In the genomic region with DNA sequence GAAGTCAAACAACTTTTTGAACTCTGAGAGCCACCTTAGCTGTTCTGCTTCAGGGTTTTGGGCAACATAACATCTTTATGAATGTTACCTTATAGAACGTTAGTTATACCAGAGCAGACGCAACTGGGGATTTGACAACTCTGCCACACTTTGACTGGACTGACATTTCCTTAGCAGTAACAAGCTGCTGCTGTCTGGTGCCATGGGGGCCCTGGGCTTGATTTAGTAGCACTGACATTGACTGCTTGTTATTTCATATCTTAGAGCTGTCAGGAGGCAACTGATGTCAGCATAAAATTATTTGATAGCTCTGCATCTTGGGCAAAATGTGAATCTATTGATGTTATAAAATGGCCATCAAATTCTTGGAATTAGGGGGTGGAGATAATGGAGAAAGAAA, we compare ENCODE assay signal across 32 cellular contexts.
A peak's percentile ranks its signal among the peaks of the same experiment; 100 is the strongest.
DNase-seq lines count a peak whose midpoint lies in the region; TF ChIP-seq lines count a peak whose summit lies in the region.
"Had no signal": no experiment of that assay in that cellular context is flagged by ENCODE, and none has a peak within 500 bp of the region (broad histone marks: within the 10 kb centered on the region; RNA-seq: fewer than 3 reads in every experiment).

No MANE protein-coding gene starts in this region.

- peak; percentile 99 for TF ChIP-seq EP300 in neural cell (conservative IDR thresholded peaks at IDR 0.05; ENCODE audit: poor library complexity, severe bottlenecking)

- H3K27me3 Mint-ChIP-seq in osteocyte (ENCODE audit: unreplicated experiment) = no peaks in the 10 kb centered on the region
- no peaks in the 10 kb centered on the region for H3K27me3 Mint-ChIP-seq in activated CD4-positive, alpha-beta T cell treated with anti-CD3 and anti-CD28 coated beads, Interleukin-2, amount 10 ng/mL, durations not matched to agents 7 days and 5 days
- H3K27me3 Mint-ChIP-seq: B cell; CD4-positive, alpha-beta memory T cell; CD4-positive, alpha-beta T cell; CD4-positive, CD25-positive, alpha-beta regulatory T cell; CD8-positive, alpha-beta memory T cell had no signal

- TF ChIP-seq CTCF in neural cell (IDR thresholded peaks at IDR 0.05; ENCODE audit: poor library complexity, severe bottlenecking) (no peak), osteocyte (IDR thresholded peaks at IDR 0.05) (no peak)

- H3K4me2 ChIP-seq in neural cell (ENCODE audit: low read length) = no peak overlapping the region
- H3K4me2 ChIP-seq: A549; BLaER1; BLaER1 treated with 17β-estradiol and CSF1 and Interleukin-3, amounts not matched to agents 10 nM and 100 nM had no signal

- DNase-seq in NCI-H82 (lab: John Stamatoyannopoulos, UW) (peak; percentile 29), NCI-H82 treated with DMSO at 0.1 percent for 48 hours (lab: John Stamatoyannopoulos, UW; ENCODE audit: unreplicated experiment) (no peak), osteocyte (ENCODE audit: extremely low spot score, unreplicated experiment) (no peak), DMS153 (lab: John Stamatoyannopoulos, UW) (no peak)
- no peak for DNase-seq in activated CD4-positive, alpha-beta T cell treated with anti-CD3 and anti-CD28 coated beads, Interleukin-2, amount 10 ng/mL, durations not matched to agents 7 days and 5 days
- DNase-seq: 8988T; ACHN; AML-193; BE2C; C1 segment of cervical spinal cord; Caco-2; Calu3; CD4-positive, alpha-beta memory T cell; CD4-positive, alpha-beta T cell; CD4-positive, CD25-positive, alpha-beta regulatory T cell; CD8-positive, alpha-beta memory T cell; CD8-positive, alpha-beta T cell; COR-L47; DMS 273 treated with DMSO at 0.1 percent for 48 hours; DMS53; DMS79; DMS79 treated with DMSO at 0.1 percent for 48 hours; DND-41; EL had no signal

- H3K9me3 Mint-ChIP-seq in osteocyte (ENCODE audit: unreplicated experiment) = no peaks in the 10 kb centered on the region
- no peaks in the 10 kb centered on the region for H3K9me3 Mint-ChIP-seq in activated CD4-positive, alpha-beta T cell treated with anti-CD3 and anti-CD28 coated beads, Interleukin-2, amount 10 ng/mL, durations not matched to agents 7 days and 5 days
- H3K9me3 Mint-ChIP-seq: CD4-positive, alpha-beta T cell had no signal

- H3K36me3 ChIP-seq in neural cell (ENCODE audit: insufficient read depth, low read length) = no peaks in the 10 kb centered on the region
- H3K36me3 ChIP-seq: BE2C; BLaER1; BLaER1 treated with 17β-estradiol and CSF1 and Interleukin-3, amounts not matched to agents 10 nM and 100 nM had no signal

- no peaks in the 10 kb centered on the region for H4K20me1 ChIP-seq in neural cell (ENCODE audit: insufficient read depth)
- H4K20me1 ChIP-seq: BLaER1; BLaER1 treated with 17β-estradiol and CSF1 and Interleukin-3, amounts not matched to agents 10 nM and 100 nM had no signal

- no peak for TF ChIP-seq RAD21 in neural cell (conservative IDR thresholded peaks at IDR 0.05)

- H3K4me3 ChIP-seq in neural cell (ENCODE audit: low read length) = no peak overlapping the region
- H3K4me3 ChIP-seq: A549; BLaER1; BLaER1 treated with 17β-estradiol and CSF1 and Interleukin-3, amounts not matched to agents 10 nM and 100 nM had no signal

- no peaks in the 10 kb centered on the region for H3K9me3 ChIP-seq in neural cell (ENCODE audit: low read length)
- H3K9me3 ChIP-seq: A549, BE2C, BLaER1, Caco-2 had no signal

- peaks cover 55% of the 10 kb centered on the region for H3K4me1 Mint-ChIP-seq in osteocyte (ENCODE audit: unreplicated experiment)
- no peaks in the 10 kb centered on the region for H3K4me1 Mint-ChIP-seq in activated CD4-positive, alpha-beta T cell treated with anti-CD3 and anti-CD28 coated beads, Interleukin-2, amount 10 ng/mL, durations not matched to agents 7 days and 5 days
- H3K4me1 Mint-ChIP-seq: B cell; CD4-positive, alpha-beta memory T cell; CD4-positive, CD25-positive, alpha-beta regulatory T cell; CD8-positive, alpha-beta memory T cell had no signal

- CTCF ChIA-PET in activated CD4-positive, alpha-beta T cell treated with anti-CD3 and anti-CD28 coated beads, Interleukin-2, amount 10 ng/mL, durations not matched to agents 7 days and 5 days (lab: Charles Lee) = interaction anchor here (0.6 kb wide), 1 partner anchor 18 kb away, joined by 3 read pairs; no protein-coding TSS in a partner anchor

- H3F3A ChIP-seq in neural cell (ENCODE audit: insufficient read depth, low read length, poor library complexity, severe bottlenecking) = no peaks in the 10 kb centered on the region

- no peak overlapping the region for H2AFZ ChIP-seq in neural cell (ENCODE audit: low read depth, low read length)

- POLR2A ChIA-PET in activated CD4-positive, alpha-beta T cell treated with anti-CD3 and anti-CD28 coated beads, Interleukin-2, amount 10 ng/mL, durations not matched to agents 7 days and 5 days (lab: Charles Lee) = no interaction called here

- H3K9ac ChIP-seq in neural cell (ENCODE audit: low read length) = peak overlapping the region; percentile 37
- H3K9ac ChIP-seq: BLaER1; BLaER1 treated with 17β-estradiol and CSF1 and Interleukin-3, amounts not matched to agents 10 nM and 100 nM had no signal

- peak overlapping the region; percentile 87 for H3K27ac ChIP-seq in neural cell (ENCODE audit: low read length)
- H3K27ac ChIP-seq: 22Rv1; A549; BLaER1; BLaER1 treated with 17β-estradiol and CSF1 and Interleukin-3, amounts not matched to agents 10 nM and 100 nM; C4-2B had no signal

- H3K9me2 ChIP-seq in neural cell (ENCODE audit: insufficient read depth, low read length) = no peaks in the 10 kb centered on the region

- H3K79me2 ChIP-seq in neural cell (replicated peaks; ENCODE audit: insufficient read depth, low read length) = no peaks in the 10 kb centered on the region

- H3K27ac Mint-ChIP-seq in osteocyte (ENCODE audit: unreplicated experiment) = peak overlapping the region; percentile 43
- no peak overlapping the region for H3K27ac Mint-ChIP-seq in activated CD4-positive, alpha-beta T cell treated with anti-CD3 and anti-CD28 coated beads, Interleukin-2, amount 10 ng/mL, durations not matched to agents 7 days and 5 days
- H3K27ac Mint-ChIP-seq: B cell; CD14-positive monocyte; CD4-positive, alpha-beta memory T cell; CD4-positive, alpha-beta T cell; CD4-positive, CD25-positive, alpha-beta regulatory T cell; CD8-positive, alpha-beta memory T cell; CD8-positive, alpha-beta T cell had no signal

- no peak overlapping the region for H3K4me3 Mint-ChIP-seq in osteocyte (ENCODE audit: unreplicated experiment)
- H3K4me3 Mint-ChIP-seq in activated CD4-positive, alpha-beta T cell treated with anti-CD3 and anti-CD28 coated beads, Interleukin-2, amount 10 ng/mL, durations not matched to agents 7 days and 5 days = no peak overlapping the region
- H3K4me3 Mint-ChIP-seq: B cell; CD14-positive monocyte; CD4-positive, alpha-beta memory T cell; CD4-positive, alpha-beta T cell; CD4-positive, CD25-positive, alpha-beta regulatory T cell; CD8-positive, alpha-beta memory T cell; CD8-positive, alpha-beta T cell had no signal

- no peaks in the 10 kb centered on the region for H3K27me3 ChIP-seq in neural cell (ENCODE audit: insufficient read depth, low read depth, low read length)
- H3K27me3 ChIP-seq: BE2C; BLaER1; BLaER1 treated with 17β-estradiol and CSF1 and Interleukin-3, amounts not matched to agents 10 nM and 100 nM had no signal

- H3K36me3 Mint-ChIP-seq in osteocyte (ENCODE audit: unreplicated experiment) = no peaks in the 10 kb centered on the region
- H3K36me3 Mint-ChIP-seq in activated CD4-positive, alpha-beta T cell treated with anti-CD3 and anti-CD28 coated beads, Interleukin-2, amount 10 ng/mL, durations not matched to agents 7 days and 5 days (ENCODE audit: low read depth) = no peaks in the 10 kb centered on the region
- H3K36me3 Mint-ChIP-seq: CD14-positive monocyte; CD4-positive, alpha-beta memory T cell; CD4-positive, CD25-positive, alpha-beta regulatory T cell; CD8-positive, alpha-beta memory T cell; CD8-positive, alpha-beta T cell had no signal

TF ChIP-seq in neural cell, 6 proteins besides CTCF, POLR2A, EP300 and RAD21:
- no peak for TF ChIP-seq TAF1 (IDR thresholded peaks at IDR 0.05; ENCODE audit: low read depth)
- TF ChIP-seq SMC3 (conservative IDR thresholded peaks at IDR 0.05; ENCODE audit: poor library complexity) = peak; percentile 36
- TF ChIP-seq POLR2AphosphoS5 (IDR thresholded peaks at IDR 0.05) = peak; percentile 76
